ENCODE assay signal across 36 cellular contexts in genomic region chr9:109931623-109932022, GRCh38.
"Had no signal": no experiment of that assay in that cellular context is flagged by ENCODE, and none has a peak within 500 bp of the region (broad histone marks: within the 10 kb centered on the region; RNA-seq: fewer than 3 reads in every experiment).

No MANE protein-coding gene starts in this region.

- DNase-seq: activated B cell treated with CpG ODN at 0.5 μM for 24 hours; activated CD4-positive, alpha-beta memory T cell treated with anti-CD3 and anti-CD28 coated beads for 36 hours; activated CD4-positive, alpha-beta T cell treated with anti-CD3 and anti-CD28 coated beads for 4 hours; activated CD4-positive, alpha-beta T cell treated with anti-CD3 and anti-CD28 coated beads, Interleukin-2, amount 10 ng/mL, durations not matched to agents 24 days and 14 days; activated CD4-positive, alpha-beta T cell treated with anti-CD3 and anti-CD28 coated beads, Interleukin-2, amount 50 U/mL, for 1 hour; activated CD4-positive, alpha-beta T cell treated with anti-CD3 and anti-CD28 coated beads, Interleukin-2, amount 50 U/mL, for 4 hours; activated CD4-positive, CD25-positive, alpha-beta regulatory T cell treated with anti-CD3 and anti-CD28 coated beads, Interleukin-2, amount 50 U/mL, for 72 hours; activated CD8-positive, alpha-beta memory T cell treated with anti-CD3 and anti-CD28 coated beads, Interleukin-2, amount 50 U/mL, for 4 hours; activated CD8-positive, alpha-beta T cell treated with anti-CD3 and anti-CD28 coated beads for 36 hours; activated effector memory CD4-positive, alpha-beta T cell treated with anti-CD3 and anti-CD28 coated beads, Interleukin-2, amount 50 U/mL, for 16 hours; activated naive CD4-positive, alpha-beta T cell treated with anti-CD3 and anti-CD28 coated beads, Interleukin-2, amount 10 ng/mL, durations not matched to agents 7 days and 5 days; activated naive CD4-positive, alpha-beta T cell treated with Interleukin-2 at 50 U/mL for 16 hours; activated naive CD8-positive, alpha-beta T cell treated with anti-CD3 and anti-CD28 coated beads, Interleukin-2, amount 10 ng/mL, durations not matched to agents 7 days and 5 days; activated naive CD8-positive, alpha-beta T cell treated with anti-CD3 and anti-CD28 coated beads, Interleukin-2, amount 50 U/mL, for 24 hours; activated T-cell treated with anti-CD3 and anti-CD28 coated beads for 4 hours; activated T-cell treated with anti-CD3 and anti-CD28 coated beads, Interleukin-2, amount 50 U/mL, for 1 hour; activated T-cell treated with anti-CD3 and anti-CD28 coated beads, Interleukin-2, amount 50 U/mL, for 4 hours; activated T-cell treated with anti-CD3 and anti-CD28 coated beads, Interleukin-2, amount 50 U/mL, for 72 hours; caudate nucleus; cerebellar nuclear complex; T-helper 1 cell; T-helper 2 cell; T-helper 9 cell had no signal

- H3K36me3 Mint-ChIP-seq: activated CD4-positive, alpha-beta memory T cell treated with anti-CD3 and anti-CD28 coated beads for 36 hours; activated naive CD4-positive, alpha-beta T cell treated with anti-CD3 and anti-CD28 coated beads, Interleukin-2, amount 10 ng/mL, durations not matched to agents 7 days and 5 days; activated naive CD4-positive, alpha-beta T cell treated with anti-CD3 and anti-CD28 coated beads, Interleukin-2, amount 50 U/mL, for 24 hours; activated naive CD8-positive, alpha-beta T cell; activated naive CD8-positive, alpha-beta T cell treated with anti-CD3 and anti-CD28 coated beads, Interleukin-2, amount 10 ng/mL, durations not matched to agents 7 days and 5 days had no signal

- H3K4me3 ChIP-seq: ascending aorta, cardiac muscle cell had no signal

- H3K4me1 Mint-ChIP-seq: brain; central memory CD8-positive, alpha-beta T cell had no signal

- H3K4me1 ChIP-seq: ascending aorta had no signal

- H3K27me3 ChIP-seq: ascending aorta, cardiac muscle cell had no signal

- H3K9me3 Mint-ChIP-seq: activated B cell treated with CpG ODN at 0.5 μM for 24 hours; activated CD4-positive, alpha-beta memory T cell treated with anti-CD3 and anti-CD28 coated beads for 36 hours; activated CD8-positive, alpha-beta T cell treated with anti-CD3 and anti-CD28 coated beads for 36 hours; activated naive CD4-positive, alpha-beta T cell treated with anti-CD3 and anti-CD28 coated beads, Interleukin-2, amount 10 ng/mL, durations not matched to agents 7 days and 5 days; activated naive CD4-positive, alpha-beta T cell treated with anti-CD3 and anti-CD28 coated beads, Interleukin-2, amount 50 U/mL, for 24 hours; activated naive CD8-positive, alpha-beta T cell treated with anti-CD3 and anti-CD28 coated beads, Interleukin-2, amount 10 ng/mL, durations not matched to agents 7 days and 5 days; activated naive CD8-positive, alpha-beta T cell treated with anti-CD3 and anti-CD28 coated beads, Interleukin-2, amount 50 U/mL, for 24 hours; activated T-cell treated with anti-CD3 and anti-CD28 coated beads, Interleukin-2, amount 50 U/mL, for 4 hours; central memory CD8-positive, alpha-beta T cell had no signal

- FAIRE-seq: bronchial epithelial cell, TTC549 had no signal

- ATAC-seq: activated CD8-positive, alpha-beta T cell treated with anti-CD3 and anti-CD28 coated beads for 36 hours; activated naive CD8-positive, alpha-beta T cell treated with anti-CD3 and anti-CD28 coated beads, Interleukin-2, amount 50 U/mL, for 24 hours; activated T-cell treated with anti-CD3 and anti-CD28 coated beads, Interleukin-2, amount 50 U/mL, for 4 hours; activated T-cell treated with anti-CD3 and anti-CD28 coated beads, Interleukin-2, amount 50 U/mL, for 72 hours; activated T-helper 17 cell treated with anti-CD3 and anti-CD28 coated beads, Interleukin-2, amount 50 U/mL, for 72 hours had no signal

- H3K9me3 ChIP-seq: ascending aorta had no signal

- H3K27ac Mint-ChIP-seq: activated B cell treated with CpG ODN at 0.5 μM for 24 hours; activated CD4-positive, alpha-beta memory T cell treated with anti-CD3 and anti-CD28 coated beads for 36 hours; activated CD4-positive, alpha-beta T cell treated with anti-CD3 and anti-CD28 coated beads, Interleukin-2, amount 10 ng/mL, durations not matched to agents 24 days and 14 days; activated CD8-positive, alpha-beta T cell treated with anti-CD3 and anti-CD28 coated beads for 36 hours; activated naive CD4-positive, alpha-beta T cell treated with anti-CD3 and anti-CD28 coated beads, Interleukin-2, amount 10 ng/mL, durations not matched to agents 7 days and 5 days; activated naive CD4-positive, alpha-beta T cell treated with anti-CD3 and anti-CD28 coated beads, Interleukin-2, amount 50 U/mL, for 24 hours; activated naive CD8-positive, alpha-beta T cell; activated naive CD8-positive, alpha-beta T cell treated with anti-CD3 and anti-CD28 coated beads, Interleukin-2, amount 10 ng/mL, durations not matched to agents 7 days and 5 days; activated naive CD8-positive, alpha-beta T cell treated with anti-CD3 and anti-CD28 coated beads, Interleukin-2, amount 50 U/mL, for 24 hours; activated T-cell treated with anti-CD3 and anti-CD28 coated beads, Interleukin-2, amount 50 U/mL, for 72 hours; activated T-helper 1 cell treated with anti-CD3 and anti-CD28 coated beads, Interleukin-12 subunit alpha, Interleukin-12 subunit beta, Interleukin-2, Interleukin-4 antibody, amounts not matched to agents 30 ng/mL and 10 ng/mL and 1 ng/mL, durations not matched to agents 14 hours and 24 hours and 36 hours; activated T-helper 17 cell treated with anti-CD3 and anti-CD28 coated beads, Interleukin-2, amount 50 U/mL, for 72 hours; brain; T-helper 1 cell treated with Interleukin-12 subunit alpha and Interleukin-12 subunit beta and Interleukin-4 antibody, amounts not matched to agents 30 μg/mL and 1 μg/mL, for 36 hours; T-helper 2 cell treated with Interferon-gamma antibody and Interleukin-4, amounts not matched to agents 5 μg/mL and 100 μg/mL, for 36 hours had no signal

- H3K27ac ChIP-seq: ascending aorta, cardiac muscle cell, VCaP had no signal

- H3K27me3 Mint-ChIP-seq: activated B cell treated with CpG ODN at 0.5 μM for 24 hours; activated CD4-positive, alpha-beta T cell treated with anti-CD3 and anti-CD28 coated beads, Interleukin-2, amount 10 ng/mL, durations not matched to agents 24 days and 14 days; activated naive CD4-positive, alpha-beta T cell treated with anti-CD3 and anti-CD28 coated beads, Interleukin-2, amount 50 U/mL, for 24 hours; activated naive CD8-positive, alpha-beta T cell; activated naive CD8-positive, alpha-beta T cell treated with anti-CD3 and anti-CD28 coated beads, Interleukin-2, amount 10 ng/mL, durations not matched to agents 7 days and 5 days; activated naive CD8-positive, alpha-beta T cell treated with anti-CD3 and anti-CD28 coated beads, Interleukin-2, amount 50 U/mL, for 24 hours; brain had no signal

- H3K4me3 Mint-ChIP-seq: activated B cell treated with CpG ODN at 0.5 μM for 24 hours; activated CD4-positive, alpha-beta memory T cell treated with anti-CD3 and anti-CD28 coated beads for 36 hours; activated CD4-positive, alpha-beta T cell treated with anti-CD3 and anti-CD28 coated beads, Interleukin-2, amount 10 ng/mL, durations not matched to agents 24 days and 14 days; activated CD8-positive, alpha-beta T cell treated with anti-CD3 and anti-CD28 coated beads for 36 hours; activated naive CD4-positive, alpha-beta T cell treated with anti-CD3 and anti-CD28 coated beads, Interleukin-2, amount 10 ng/mL, durations not matched to agents 7 days and 5 days; activated naive CD4-positive, alpha-beta T cell treated with anti-CD3 and anti-CD28 coated beads, Interleukin-2, amount 50 U/mL, for 24 hours; activated naive CD8-positive, alpha-beta T cell; activated naive CD8-positive, alpha-beta T cell treated with anti-CD3 and anti-CD28 coated beads, Interleukin-2, amount 10 ng/mL, durations not matched to agents 7 days and 5 days; activated naive CD8-positive, alpha-beta T cell treated with anti-CD3 and anti-CD28 coated beads, Interleukin-2, amount 50 U/mL, for 24 hours; activated T-cell treated with anti-CD3 and anti-CD28 coated beads, Interleukin-2, amount 50 U/mL, for 4 hours; activated T-cell treated with anti-CD3 and anti-CD28 coated beads, Interleukin-2, amount 50 U/mL, for 72 hours; activated T-helper 1 cell treated with anti-CD3 and anti-CD28 coated beads, Interleukin-12 subunit alpha, Interleukin-12 subunit beta, Interleukin-2, Interleukin-4 antibody, amounts not matched to agents 30 ng/mL and 10 ng/mL and 1 ng/mL, durations not matched to agents 14 hours and 24 hours and 36 hours; activated T-helper 17 cell treated with anti-CD3 and anti-CD28 coated beads, Interleukin-2, amount 50 U/mL, for 72 hours; brain; central memory CD8-positive, alpha-beta T cell; T-helper 1 cell treated with Interleukin-12 subunit alpha and Interleukin-12 subunit beta and Interleukin-4 antibody, amounts not matched to agents 30 μg/mL and 1 μg/mL, for 36 hours; T-helper 2 cell treated with Interferon-gamma antibody and Interleukin-4, amounts not matched to agents 5 μg/mL and 100 μg/mL, for 36 hours had no signal
